ENCODE assay signal across 25 cellular contexts in the genomic region with DNA sequence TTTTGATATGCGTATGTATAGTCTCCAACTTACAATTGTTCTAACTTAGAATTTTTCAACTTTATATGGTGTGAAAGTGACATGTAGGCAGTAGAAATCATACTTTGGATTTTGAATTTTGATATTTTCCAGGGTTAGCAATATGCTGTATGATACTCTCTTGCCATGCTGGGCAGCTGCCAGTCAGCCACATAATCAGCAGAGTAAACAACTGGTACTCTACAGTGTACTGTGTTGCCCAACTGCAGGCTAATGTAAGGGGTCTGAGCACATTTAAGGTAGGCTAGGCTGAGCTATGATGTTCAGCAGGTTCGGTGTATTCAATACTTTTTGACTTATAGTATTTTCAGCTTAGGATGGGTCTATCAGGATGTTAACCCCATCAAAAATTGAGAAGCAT. TPM values are rescaled to one million over a fixed set of nuclear protein-coding genes. Genes with fewer than 3 reads are reported as not detected.
A peak's percentile ranks its signal among the peaks of the same experiment; 100 is the strongest.
DNase-seq lines count a peak whose midpoint lies in the region; ATAC-seq, FAIRE-seq and TF ChIP-seq lines count a peak whose summit lies in the region.
"Had no signal": no experiment of that assay in that cellular context is flagged by ENCODE, and none has a peak within 500 bp of the region (broad histone marks: within the 10 kb centered on the region; RNA-seq: fewer than 3 reads in every experiment).

No MANE protein-coding gene starts in this region.

- H3K4me1 Mint-ChIP-seq in GM23338 = peaks cover 2% of the 10 kb centered on the region; the same call in 1 of the 3 replicates

- H3K4me1 ChIP-seq in GM23338 (ENCODE audit: insufficient read depth) (no peaks in the 10 kb centered on the region), left lung (no peaks in the 10 kb centered on the region), pancreas (no peaks in the 10 kb centered on the region)
- H3K4me1 ChIP-seq: BLaER1 had no signal

- intact Hi-C loops in left lung (cut with DNase I) = loop anchor here in 1 of 2 donors (5.0 kb wide), 1 partner anchor 90 kb away; no protein-coding TSS in a partner anchor
- intact Hi-C loops in pancreas (cut with DNase I) = loop anchor here in 1 of 3 donors (5.0 kb wide), 1 partner anchor 90 kb away; no protein-coding TSS in a partner anchor

- 65 to 79% methylated on average over 2 of the region's 2 CpGs for WGBS in pancreas, 2 donors

- no peaks in the 10 kb centered on the region for H3K36me3 Mint-ChIP-seq in GM23338 (ENCODE audit: low read depth)

- no peak for TF ChIP-seq POLR2A in GM12891 (IDR thresholded peaks at IDR 0.05; ENCODE audit: low read depth, low read length)

- H3K27ac ChIP-seq in GM23338 (ENCODE audit: low read depth) = no peak overlapping the region
- no peak overlapping the region for H3K27ac ChIP-seq in left lung
- no peak overlapping the region for H3K27ac ChIP-seq in pancreas
- H3K27ac ChIP-seq: 22Rv1, BLaER1 had no signal

- H3K4me2 ChIP-seq in GM23338 = no peak overlapping the region
- H3K4me2 ChIP-seq: BLaER1 had no signal

- no peaks in the 10 kb centered on the region for H3K9me3 Mint-ChIP-seq in GM23338
- H3K9me3 Mint-ChIP-seq: CD4-positive, alpha-beta T cell had no signal

- no peaks in the 10 kb centered on the region for H3F3A ChIP-seq in GM23338 (replicated peaks; ENCODE audit: low read depth)

- no peak for FAIRE-seq in GM12891 (lab: Jason Lieb, UNC)
- FAIRE-seq in pancreas (lab: Jason Lieb, UNC) = no peak

- H3K36me3 ChIP-seq in GM23338 (ENCODE audit: insufficient read depth) = no peaks in the 10 kb centered on the region
- no peaks in the 10 kb centered on the region for H3K36me3 ChIP-seq in left lung
- H3K36me3 ChIP-seq in pancreas = no peaks in the 10 kb centered on the region
- H3K36me3 ChIP-seq: BLaER1 had no signal

- H3K4me3 ChIP-seq in GM23338 (no peak overlapping the region), left lung (no peak overlapping the region), pancreas (no peak overlapping the region)
- H3K4me3 ChIP-seq: BLaER1 had no signal

- no peak overlapping the region for H3K27ac Mint-ChIP-seq in GM23338
- H3K27ac Mint-ChIP-seq: CD4-positive, alpha-beta T cell had no signal

- DNase-seq in DMS53 (lab: John Stamatoyannopoulos, UW) (peak; percentile 30), DMS53 treated with DMSO at 0.1 percent for 48 hours (lab: John Stamatoyannopoulos, UW; ENCODE audit: unreplicated experiment) (no peak), GM23338 (ENCODE audit: low spot score) (no peak), NCI-H2029 treated with DMSO at 0.1 percent for 48 hours (lab: John Stamatoyannopoulos, UW) (peak; percentile 28), left lung (no peak), GM12891 (ENCODE audit: insufficient read length, low spot score) (no peak), pancreas (no peak), NCI-H345 (lab: John Stamatoyannopoulos, UW) (no peak)
- DNase-seq: ACHN; CD4-positive, alpha-beta T cell; COR-L47; DMS 273 treated with DMSO at 0.1 percent for 48 hours; EL; GF-D8; H7; MM.1S; NCI-H1048; NCI-H2171; NCI-H526 treated with DMSO at 0.1 percent for 48 hours; NK-92 treated with Interleukin-12 subunit alpha and Interleukin-12 subunit beta, amount 100 ng/mL, for 24 hours; SIG-M5 had no signal

- peaks cover 6% of the 10 kb centered on the region for H3K27me3 Mint-ChIP-seq in GM23338 (ENCODE audit: insufficient read depth, low read depth, poor library complexity)

- H3K9me3 ChIP-seq in left lung = no peaks in the 10 kb centered on the region
- H3K9me3 ChIP-seq in pancreas = no peaks in the 10 kb centered on the region
- H3K9me3 ChIP-seq: BLaER1 had no signal

- ATAC-seq in GM23338 (no peak), left lung (peak; percentile 81), pancreas (no peak)
- ATAC-seq: Panc1, SK-N-SH treated with all-trans-retinoic acid at 6 μM for 48 hours had no signal

- TF ChIP-seq CTCF in GM23338 (conservative IDR thresholded peaks at IDR 0.05; ENCODE audit: low read depth in 2 of 2) = no peak
- TF ChIP-seq CTCF in left lung (IDR thresholded peaks at IDR 0.05) = no peak
- no peak for TF ChIP-seq CTCF in pancreas (IDR thresholded peaks at IDR 0.05)

- H2AFZ ChIP-seq in GM23338 = peak overlapping the region; percentile 32; the same call in 1 of the 2 replicates

- H3K27me3 ChIP-seq in GM23338 (ENCODE audit: insufficient read depth) (no peaks in the 10 kb centered on the region), left lung (no peaks in the 10 kb centered on the region), pancreas (no peaks in the 10 kb centered on the region)
- H3K27me3 ChIP-seq: BLaER1 had no signal

- no peaks in the 10 kb centered on the region for H4K20me1 ChIP-seq in GM23338 (replicated peaks; ENCODE audit: insufficient read depth)
- H4K20me1 ChIP-seq: BLaER1 had no signal

- H3K9me2 ChIP-seq in GM23338 (ENCODE audit: insufficient read depth) = no peaks in the 10 kb centered on the region

- H3K79me2 ChIP-seq in GM23338 (replicated peaks; ENCODE audit: insufficient read depth) = no peaks in the 10 kb centered on the region

- H3K4me3 Mint-ChIP-seq in GM23338 = no peak overlapping the region
- H3K4me3 Mint-ChIP-seq: CD4-positive, alpha-beta T cell had no signal

TF ChIP-seq in GM23338, 12 proteins besides CTCF, POLR2A, EP300 and RAD21 (continues in another document):
- no peak for TF ChIP-seq STAT1 (IDR thresholded peaks at IDR 0.05; ENCODE audit: unreplicated experiment)

TF ChIP-seq in GM12891, 5 proteins besides CTCF, POLR2A, EP300 and RAD21:
- no peak for TF ChIP-seq POU2F2 (IDR thresholded peaks at IDR 0.05; ENCODE audit: low read depth, low read length)

RNA-seq across cellular contexts. Expression of a gene that starts 52.0 kb away (rescaled TPM):
- 84.2 and 94.8 TPM in 2 replicates for total RNA-seq in GM23338 (2014; rRNA removed; shearing (Covaris generic))
- polyA plus RNA-seq in GM23338 (2016; fragmentation: Nextera tagmentation; extraction: Ambion mirVana) (24.9 and 31.4 TPM in 2 replicates), pancreas (10 to 100 TPM; 13.8 to 22.8 TPM)
- total RNA-seq in left lung (10 to 100 TPM; 44.1 to 44.7 TPM), pancreas (10 to 100 TPM; 14.9 to 31.9 (median 20.5) TPM)
- polyA plus RNA-seq in GM12891 (2012; ENCODE audit: low read depth, missing spikeins) = 8.5 TPM

Comparison
In these comparisons a context has a peak if more than half of its experiments do, and no peak if none do; other contexts are left out.
1. DNase-seq: peak in DMS53 (single experiment) and NCI-H2029 treated with DMSO at 0.1 percent for 48 hours (single experiment); none in DMS53 treated with DMSO at 0.1 percent for 48 hours (single experiment), GM23338 (single experiment), left lung (0 of 2), GM12891 (single experiment), pancreas (0 of 6) and NCI-H345 (single experiment).